Comparison of ENCODE assay signal across 18 cellular contexts in genomic region chr16:22088642-22089041, GRCh38. TPM values are rescaled to one million over a fixed set of nuclear protein-coding genes. Genes with fewer than 3 reads are reported as not detected.
DNase-seq lines count a peak whose midpoint lies in the region; ATAC-seq and FAIRE-seq lines count a peak whose summit lies in the region.
"Had no signal": no experiment of that assay in that cellular context is flagged by ENCODE, and none has a peak within 500 bp of the region (broad histone marks: within the 10 kb centered on the region; RNA-seq: fewer than 3 reads in every experiment).

No MANE protein-coding gene starts in this region.

- intact Hi-C loops in left ventricle myocardium superior (cut with micrococcal nuclease): loop anchor here (10.0 kb wide), 1 partner anchor 96 kb away; no protein-coding TSS in a partner anchor
- intact Hi-C loops in cardiac septum (cut with DNase I): no loop called here

- peak; percentile 66 for ATAC-seq in left ventricle myocardium superior
- ATAC-seq: CD8-positive, alpha-beta T cell; GM23338; HCT116 had no signal

- peak; percentile 50 for FAIRE-seq in endometrium (lab: Jason Lieb, UNC)
- FAIRE-seq: G401.6, GM12892 had no signal

- DNase-seq in left ventricle myocardium superior: no peak
- no peak for DNase-seq in cardiac septum (ENCODE audit: low spot score)
- DNase-seq in middle frontal gyrus (ENCODE audit: extremely low spot score, low spot score): peak; percentile 15
- no peak for DNase-seq in NCI-H2029 (lab: John Stamatoyannopoulos, UW)
- no peak for DNase-seq in activated CD4-positive, CD25-positive, alpha-beta regulatory T cell treated with anti-CD3 and anti-CD28 coated beads, Interleukin-2, amount 50 U/mL, for 72 hours
- DNase-seq: Caco-2; CD4-positive, CD25-positive, alpha-beta regulatory T cell; CD8-positive, alpha-beta T cell; DMS153; DND-41; H9 had no signal

RNA-seq across cellular contexts. Expression of gene VWA3A, which starts 3.7 kb away (rescaled TPM):
- total RNA-seq in left ventricle myocardium superior (0.52 TPM), cardiac septum (not detected)
- total RNA-seq: A172, Caco-2, H4, H9 had no signal
